In genomic region chr12:114676142-114676741, GRCh38 we compare ENCODE assay signal across 1 cellular context.
TF ChIP-seq lines count a peak whose summit lies in the region.

No MANE protein-coding gene starts in this region.

TF ChIP-seq in SK-N-SH, 30 proteins besides CTCF, POLR2A, EP300 and RAD21 (continued from another document):
- TF ChIP-seq ZBTB33 (IDR thresholded peaks at IDR 0.05; ENCODE audit: borderline replicate concordance, low read depth) (no peak), IRF3 (IDR thresholded peaks at IDR 0.05; ENCODE audit: low read depth, low read length) (no peak), REST (IDR thresholded peaks at IDR 0.05; ENCODE audit: low read depth, low read length) (no peak), MEF2A (IDR thresholded peaks at IDR 0.05; ENCODE audit: borderline replicate concordance, low read depth) (no peak), MXI1 (IDR thresholded peaks at IDR 0.05; ENCODE audit: low read depth, low read length) (no peak), RXRA (IDR thresholded peaks at IDR 0.05; ENCODE audit: borderline replicate concordance, low read depth) (no peak), FOXJ3 (CRISPR knock-in tag; IDR thresholded peaks at IDR 0.05) (no peak), TEAD4 (IDR thresholded peaks at IDR 0.05; ENCODE audit: borderline replicate concordance, insufficient read depth) (no peak), EZH2phosphoT487 (IDR thresholded peaks at IDR 0.05; ENCODE audit: borderline replicate concordance, low read depth) (no peak), ELF1 (IDR thresholded peaks at IDR 0.05) (no peak), MAX (IDR thresholded peaks at IDR 0.05; ENCODE audit: low read depth) (no peak), PBX3 (IDR thresholded peaks at IDR 0.05) (no peak), RCOR1 (IDR thresholded peaks at IDR 0.05; ENCODE audit: low read length) (no peak), TCF12 (IDR thresholded peaks at IDR 0.05) (no peak), SMC3 (IDR thresholded peaks at IDR 0.05; ENCODE audit: low read depth, low read length) (no peak), GATA2 (CRISPR knock-in tag; IDR thresholded peaks at IDR 0.05) (no peak)
